ENCODE assay signal across 19 cellular contexts in genomic region chrX:124042042-124042441, GRCh38.
"Had no signal": no experiment of that assay in that cellular context is flagged by ENCODE, and none has a peak within 500 bp of the region (broad histone marks: within the 10 kb centered on the region; RNA-seq: fewer than 3 reads in every experiment).

No MANE protein-coding gene starts in this region.

- H3K4me1 ChIP-seq: parathyroid adenoma, right lobe of liver, stomach, testis, upper lobe of left lung had no signal

- DNase-seq: activated effector memory CD4-positive, alpha-beta T cell treated with anti-CD3 and anti-CD28 coated beads, Interleukin-2, amount 50 U/mL, for 16 hours; amniotic stem cell; effector memory CD4-positive, alpha-beta T cell; left ventricle myocardium superior; mucosa of descending colon; naive B cell; right lobe of liver; small intestine; stimulated activated CD4-positive, alpha-beta T cell treated with anti-CD3 and anti-CD28 coated beads, Interleukin-15, amount 100 ng/mL, for 24 hours; stimulated activated CD4-positive, alpha-beta T cell treated with anti-CD3 and anti-CD28 coated beads, Interleukin-2, amount 100 ng/mL, for 48 hours; stomach; T-cell; testis; upper lobe of left lung had no signal

- H3K9me3 ChIP-seq: esophagus muscularis mucosa, mucosa of descending colon, right lobe of liver, stomach, testis, upper lobe of left lung had no signal

- H3K27me3 Mint-ChIP-seq: dendritic cell treated with granulocyte-macrophage colony-stimulating factor and Interleukin-4, amounts not matched to agents 40 ng/mL and 50 ng/mL, for 4 days; naive B cell; T-cell had no signal

- H3K4me3 Mint-ChIP-seq: dendritic cell treated with granulocyte-macrophage colony-stimulating factor and Interleukin-4, amounts not matched to agents 40 ng/mL and 50 ng/mL, for 4 days; naive B cell; T-cell had no signal

- H3K9ac ChIP-seq: parathyroid adenoma had no signal

- H3K36me3 Mint-ChIP-seq: naive B cell had no signal

- H3K9me3 Mint-ChIP-seq: activated naive CD4-positive, alpha-beta T cell treated with anti-CD3 and anti-CD28 coated beads, Interleukin-2, amount 50 U/mL, for 72 hours; dendritic cell treated with granulocyte-macrophage colony-stimulating factor and Interleukin-4, amounts not matched to agents 40 ng/mL and 50 ng/mL, for 4 days; naive B cell; T-cell had no signal

- H3K4me3 ChIP-seq: esophagus muscularis mucosa, mucosa of descending colon, right lobe of liver, stomach, testis, upper lobe of left lung had no signal

- H3K36me3 ChIP-seq: right lobe of liver had no signal

- H3K27ac Mint-ChIP-seq: dendritic cell treated with granulocyte-macrophage colony-stimulating factor and Interleukin-4, amounts not matched to agents 40 ng/mL and 50 ng/mL, for 4 days had no signal

- H3K79me2 ChIP-seq: parathyroid adenoma had no signal

- ATAC-seq: activated naive CD4-positive, alpha-beta T cell treated with anti-CD3 and anti-CD28 coated beads, Interleukin-2, amount 50 U/mL, for 72 hours; left ventricle myocardium superior; mucosa of descending colon; right lobe of liver; T-cell had no signal

- H3K27ac ChIP-seq: esophagus muscularis mucosa, parathyroid adenoma, right lobe of liver, stomach, testis, upper lobe of left lung, VCaP had no signal

- H3K4me1 Mint-ChIP-seq: naive B cell had no signal

- H3K27me3 ChIP-seq: esophagus muscularis mucosa, right lobe of liver, stomach, testis, upper lobe of left lung had no signal

- H2AFZ ChIP-seq: parathyroid adenoma had no signal
